23 cellular contexts compared by ENCODE assay signal in the genomic region with DNA sequence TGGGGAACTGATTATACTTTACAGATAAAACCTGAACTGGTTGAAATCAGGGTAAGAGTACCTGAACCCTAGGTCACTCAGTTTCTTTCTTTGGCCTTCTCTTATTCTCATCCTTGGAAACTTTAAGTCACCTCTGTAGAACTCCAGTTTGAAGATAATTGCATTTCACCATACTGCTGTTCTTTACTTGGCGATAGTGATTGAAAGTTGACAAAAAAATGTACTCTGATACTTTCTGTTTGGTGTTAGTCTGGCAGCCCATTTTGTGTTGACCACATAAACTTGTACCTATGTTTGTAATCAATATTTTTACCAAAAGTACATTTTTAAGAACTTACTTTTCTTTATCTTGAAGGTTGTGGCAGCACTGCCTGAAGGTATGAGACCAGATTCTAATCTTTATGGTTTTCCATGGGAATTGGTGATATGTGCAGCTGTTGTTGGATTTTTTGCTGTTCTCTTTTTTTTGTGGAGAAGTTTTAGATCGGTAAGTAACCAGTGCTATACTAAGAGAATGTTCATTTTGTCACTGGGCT. TPM values are rescaled to one million over a fixed set of nuclear protein-coding genes. Genes with fewer than 3 reads are reported as not detected.
A peak's percentile ranks its signal among the peaks of the same experiment; 100 is the strongest.
DNase-seq lines count a peak whose midpoint lies in the region; ATAC-seq and TF ChIP-seq lines count a peak whose summit lies in the region.
"Had no signal": no experiment of that assay in that cellular context is flagged by ENCODE, and none has a peak within 500 bp of the region (broad histone marks: within the 10 kb centered on the region; RNA-seq: fewer than 3 reads in every experiment).

No MANE protein-coding gene starts in this region.

- H3K9me3 Mint-ChIP-seq in CD14-positive monocyte (peaks cover 0 to 11% (median 3%) of the 10 kb centered on the region in 7 donors), nephron (peaks cover 25% of the 10 kb centered on the region)
- no peaks in the 10 kb centered on the region for H3K9me3 Mint-ChIP-seq in CD8-positive, alpha-beta T cell
- H3K9me3 Mint-ChIP-seq in central memory CD8-positive, alpha-beta T cell: no peaks in the 10 kb centered on the region

- H3K4me1 Mint-ChIP-seq in CD14-positive monocyte (peaks cover 38% of the 10 kb centered on the region), nephron (no peaks in the 10 kb centered on the region)
- peaks cover 62% of the 10 kb centered on the region for H3K4me1 Mint-ChIP-seq in CD8-positive, alpha-beta T cell (ENCODE audit: low read depth)
- H3K4me1 Mint-ChIP-seq in central memory CD8-positive, alpha-beta T cell: peaks cover 64% of the 10 kb centered on the region

- CTCF ChIA-PET in CD8-positive, alpha-beta T cell (lab: Charles Lee): no interaction called here
- CTCF ChIA-PET in HEK293T (lab: Yijun Ruan, JAX): interaction anchor here (0.6 kb wide), 1 partner anchor 156 kb away, joined by 3 read pairs; no protein-coding TSS in a partner anchor

- H3K36me3 Mint-ChIP-seq in CD14-positive monocyte: peaks cover 33 to 50% of the 10 kb centered on the region in 2 donors
- H3K36me3 Mint-ChIP-seq in CD8-positive, alpha-beta T cell: peaks cover 38% of the 10 kb centered on the region
- peaks cover 30% of the 10 kb centered on the region for H3K36me3 Mint-ChIP-seq in central memory CD8-positive, alpha-beta T cell (ENCODE audit: insufficient read depth)
- H3K36me3 Mint-ChIP-seq in nephron (ENCODE audit: low read depth): peaks cover 58% of the 10 kb centered on the region

- intact Hi-C loops in CD14-positive monocyte (cut with micrococcal nuclease): no loop called here
- intact Hi-C loops in CD8-positive, alpha-beta T cell (cut with DNase I, micrococcal nuclease): no loop called here

- no peak for ATAC-seq in CD8-positive, alpha-beta T cell
- ATAC-seq in central memory CD8-positive, alpha-beta T cell (replicated peaks; ENCODE audit: extremely low read depth, poor library complexity, severe bottlenecking): no peak
- no peak for ATAC-seq in GM19328 (IDR thresholded peaks at IDR 0.05; ENCODE audit: unreplicated experiment)
- ATAC-seq: HCT116; stimulated activated naive B cell treated with anti-CD40 and anti-IgM and Interleukin-4, amounts not matched to agents 10 μg/mL and 1 μg/mL and 100 μg/mL, for 72 hours had no signal

- H3K4me3 Mint-ChIP-seq in CD14-positive monocyte (no peak overlapping the region), nephron (no peak overlapping the region)
- no peak overlapping the region for H3K4me3 Mint-ChIP-seq in CD8-positive, alpha-beta T cell
- no peak overlapping the region for H3K4me3 Mint-ChIP-seq in central memory CD8-positive, alpha-beta T cell
- H3K4me3 Mint-ChIP-seq: stimulated activated naive B cell treated with anti-CD40 and anti-IgM and Interleukin-4, amounts not matched to agents 10 μg/mL and 1 μg/mL and 100 μg/mL, for 72 hours had no signal

- no peaks in the 10 kb centered on the region for H3K4me1 ChIP-seq in CD8-positive, alpha-beta T cell (ENCODE audit: insufficient read depth, low read length)
- H3K4me1 ChIP-seq: testis, uterus had no signal

- H3K27ac Mint-ChIP-seq in CD14-positive monocyte: peak overlapping the region in 4 of 7 donors; percentile 30 to 76 (median 54)
- H3K27ac Mint-ChIP-seq in CD8-positive, alpha-beta T cell: peak overlapping the region; percentile 64
- peak overlapping the region; percentile 76 for H3K27ac Mint-ChIP-seq in central memory CD8-positive, alpha-beta T cell (ENCODE audit: low read depth)
- peak overlapping the region; percentile 7 to 27 (median 23) for H3K27ac Mint-ChIP-seq in nephron
- H3K27ac Mint-ChIP-seq: stimulated activated naive B cell treated with anti-CD40 and anti-IgM and Interleukin-4, amounts not matched to agents 10 μg/mL and 1 μg/mL and 100 μg/mL, for 72 hours had no signal

- H3K27me3 ChIP-seq in CD8-positive, alpha-beta T cell (ENCODE audit: insufficient read depth, low read length): no peaks in the 10 kb centered on the region
- H3K27me3 ChIP-seq: testis, uterus had no signal

- TF ChIP-seq CTCF in CD14-positive monocyte (IDR thresholded peaks at IDR 0.05): no peak
- no peak for TF ChIP-seq CTCF in CD8-positive, alpha-beta T cell (IDR thresholded peaks at IDR 0.05)
- TF ChIP-seq CTCF in nephron (IDR thresholded peaks at IDR 0.05; ENCODE audit: unreplicated experiment in 3 of 3): no peak

- H3K36me3 ChIP-seq in CD8-positive, alpha-beta T cell (ENCODE audit: insufficient read depth, low read length): no peaks in the 10 kb centered on the region
- H3K36me3 ChIP-seq: uterus had no signal

- H3K4me3 ChIP-seq in CD8-positive, alpha-beta T cell (ENCODE audit: low read depth, low read length): no peak overlapping the region
- H3K4me3 ChIP-seq: lung, testis, uterus had no signal

- H3K27me3 Mint-ChIP-seq in CD14-positive monocyte (ENCODE audit: low read depth in 3 of 3) (peaks cover 0 to 3% (median 2%) of the 10 kb centered on the region in 3 donors), nephron (ENCODE audit: low read depth) (no peaks in the 10 kb centered on the region)
- H3K27me3 Mint-ChIP-seq in CD8-positive, alpha-beta T cell (ENCODE audit: low read depth): no peaks in the 10 kb centered on the region
- H3K27me3 Mint-ChIP-seq in central memory CD8-positive, alpha-beta T cell: no peaks in the 10 kb centered on the region
- H3K27me3 Mint-ChIP-seq: stimulated activated naive B cell treated with anti-CD40 and anti-IgM and Interleukin-4, amounts not matched to agents 10 μg/mL and 1 μg/mL and 100 μg/mL, for 72 hours had no signal

- POLR2A ChIA-PET in CD8-positive, alpha-beta T cell (lab: Charles Lee): interaction anchor here (1.9 kb wide), 1 partner anchor 11 kb away, joined by 6 read pairs; no protein-coding TSS in a partner anchor
- POLR2A ChIA-PET in HEK293T (lab: Yijun Ruan, JAX): no interaction called here

- no peaks in the 10 kb centered on the region for H3K9me3 ChIP-seq in CD8-positive, alpha-beta T cell (ENCODE audit: low read length)
- H3K9me3 ChIP-seq: testis, uterus had no signal

- H3K27ac ChIP-seq in CD8-positive, alpha-beta T cell (ENCODE audit: low read depth, low read length): no peak overlapping the region
- H3K27ac ChIP-seq: testis, uterus, VCaP had no signal

- no peak for DNase-seq in CD14-positive monocyte (ENCODE audit: low spot score)
- DNase-seq in CD8-positive, alpha-beta T cell: no peak
- DNase-seq in central memory CD8-positive, alpha-beta T cell (ENCODE audit: low spot score in 2 of 2): no peak
- DNase-seq in HEK293T (ENCODE audit: extremely low spot score): no peak
- no peak for DNase-seq in NCI-H1930 (lab: John Stamatoyannopoulos, UW)
- DNase-seq: activated CD4-positive, alpha-beta T cell treated with anti-CD3 and anti-CD28 coated beads, Interleukin-2, amount 50 U/mL, for 4 hours; activated naive CD4-positive, alpha-beta T cell; C1 segment of cervical spinal cord; cortex of kidney; IMR-90; kidney; NCI-H1417; NCI-H2081 treated with DMSO at 0.1 percent for 48 hours; NCI-H446 treated with DMSO at 0.1 percent for 48 hours; nucleus accumbens; stimulated activated naive B cell treated with anti-CD40 and anti-IgM and Interleukin-4, amounts not matched to agents 10 μg/mL and 1 μg/mL and 100 μg/mL, for 72 hours; testis; uterus had no signal

TF ChIP-seq in HEK293T, 16 proteins besides CTCF, POLR2A, EP300 and RAD21:
- TF ChIP-seq CTBP1 (IDR thresholded peaks at IDR 0.05; ENCODE audit: borderline replicate concordance) (no peak), BHLHE40 (IDR thresholded peaks at IDR 0.05; ENCODE audit: borderline replicate concordance) (no peak), FOXK2 (IDR thresholded peaks at IDR 0.05) (no peak), SUZ12 (IDR thresholded peaks at IDR 0.05) (no peak), FOXM1 (IDR thresholded peaks at IDR 0.05; ENCODE audit: borderline replicate concordance) (no peak), SP1 (IDR thresholded peaks at IDR 0.05) (no peak), ZNF384 (IDR thresholded peaks at IDR 0.05) (no peak), LEF1 (IDR thresholded peaks at IDR 0.05; ENCODE audit: borderline replicate concordance) (no peak)
- TF ChIP-seq, protein P1, sequence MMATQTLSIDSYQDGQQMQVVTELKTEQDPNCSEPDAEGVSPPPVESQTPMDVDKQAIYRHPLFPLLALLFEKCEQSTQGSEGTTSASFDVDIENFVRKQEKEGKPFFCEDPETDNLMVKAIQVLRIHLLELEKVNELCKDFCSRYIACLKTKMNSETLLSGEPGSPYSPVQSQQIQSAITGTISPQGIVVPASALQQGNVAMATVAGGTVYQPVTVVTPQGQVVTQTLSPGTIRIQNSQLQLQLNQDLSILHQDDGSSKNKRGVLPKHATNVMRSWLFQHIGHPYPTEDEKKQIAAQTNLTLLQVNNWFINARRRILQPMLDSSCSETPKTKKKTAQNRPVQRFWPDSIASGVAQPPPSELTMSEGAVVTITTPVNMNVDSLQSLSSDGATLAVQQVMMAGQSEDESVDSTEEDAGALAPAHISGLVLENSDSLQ (IDR thresholded peaks at IDR 0.05): no peak
TF ChIP-seq in HEK293T: peak in this region for 0.

RNA-seq across cellular contexts. Expression of a gene that starts 42.9 kb away (rescaled TPM):
- polyA plus RNA-seq in CD14-positive monocyte: 10 to 100 TPM; 19.1 to 24.6 TPM
- 10 to 100 TPM; 16.7 to 19.1 TPM for total RNA-seq in CD8-positive, alpha-beta T cell

Comparison
In these comparisons a context has a peak if more than half of its experiments do, and no peak if none do; other contexts are left out.
1. H3K27ac Mint-ChIP-seq: peak in every context shown above with its lines; median percentile 76 in central memory CD8-positive, alpha-beta T cell; 64 in CD8-positive, alpha-beta T cell; 54 in CD14-positive monocyte; 23 in nephron.